In the genomic region with DNA sequence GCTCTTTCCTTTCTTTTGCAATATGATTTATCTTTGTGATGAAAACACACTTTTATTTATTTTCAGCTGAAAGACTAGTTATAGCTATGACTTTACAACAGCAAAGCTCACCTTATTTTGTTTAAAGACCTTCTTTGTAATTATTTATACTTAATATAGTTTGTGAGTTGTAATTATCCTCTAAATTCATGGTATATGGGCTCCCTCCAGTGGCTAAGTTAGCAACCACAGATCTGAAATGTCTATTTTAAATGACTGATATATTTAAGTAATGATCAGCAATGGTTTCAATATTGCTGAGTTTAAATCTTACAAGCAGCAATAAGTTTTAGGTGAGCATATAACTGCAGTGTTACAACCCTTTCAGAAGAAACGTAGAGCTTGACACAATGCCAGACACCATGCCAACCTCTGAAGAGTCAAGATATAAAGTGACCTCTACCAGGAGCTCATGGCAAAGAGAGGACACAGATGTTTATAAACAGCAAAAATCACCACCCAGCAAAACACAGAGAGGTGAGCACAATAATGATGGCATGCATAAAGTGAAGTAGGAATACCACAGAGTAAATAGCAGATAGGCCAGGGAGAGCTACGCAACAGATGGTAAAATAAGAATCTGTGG, we compare ENCODE assay signal across 8 cellular contexts.
DNase-seq lines count a peak whose midpoint lies in the region; ATAC-seq and TF ChIP-seq lines count a peak whose summit lies in the region.

No MANE protein-coding gene starts in this region.

- H3K27ac ChIP-seq in gastroesophageal sphincter (no peak overlapping the region), spleen (no peak overlapping the region)

- H3K4me3 ChIP-seq in gastroesophageal sphincter, result no peak overlapping the region
- no peak overlapping the region for H3K4me3 ChIP-seq in spleen

- intact Hi-C loops in spleen (cut with DNase I; ENCODE audit: low total_unique reads), result loop anchor here (10.0 kb wide), 1 partner anchor 150 kb away; no protein-coding TSS in a partner anchor

- H3K36me3 ChIP-seq in gastroesophageal sphincter (no peaks in the 10 kb centered on the region), spleen (no peaks in the 10 kb centered on the region)

- no peak overlapping the region for H3K27ac Mint-ChIP-seq in HFFc6

- TF ChIP-seq EP300 in gastroesophageal sphincter (IDR thresholded peaks at IDR 0.05), result no peak

- TF ChIP-seq CTCF in HFFc6 (IDR thresholded peaks at IDR 0.05), result peak; percentile 84
- peak; percentile 43 to 69 (median 52) for TF ChIP-seq CTCF in gastroesophageal sphincter (IDR thresholded peaks at IDR 0.05)
- TF ChIP-seq CTCF in spleen (IDR thresholded peaks at IDR 0.05 in 8 of 11, conservative IDR thresholded peaks at IDR 0.05 in 3 of 11), result peak in 8 of 11 experiments; percentile 12 to 60 (median 46)

- H3K9me3 Mint-ChIP-seq in HFFc6, result no peaks in the 10 kb centered on the region

- no peaks in the 10 kb centered on the region for H3K9me3 ChIP-seq in gastroesophageal sphincter
- H3K9me3 ChIP-seq in spleen, result no peaks in the 10 kb centered on the region

- DNase-seq in HFFc6, result peak; percentile 14
- peak; percentile 29 for DNase-seq in SK-N-DZ (ENCODE audit: low spot score)
- no peak for DNase-seq in spleen
- DNase-seq in activated CD4-positive, CD25-positive, alpha-beta regulatory T cell (lab: John Stamatoyannopoulos, UW), result no peak

- peaks cover 18% of the 10 kb centered on the region for H3K4me1 Mint-ChIP-seq in HFFc6 (ENCODE audit: low read depth)

- peaks cover 0 to 23% (median 0%) of the 10 kb centered on the region in 3 donors for H3K4me1 ChIP-seq in gastroesophageal sphincter
- no peaks in the 10 kb centered on the region for H3K4me1 ChIP-seq in spleen

- no peak overlapping the region for H3K4me3 Mint-ChIP-seq in HFFc6

- H3K27me3 Mint-ChIP-seq in HFFc6 (ENCODE audit: insufficient read depth), result no peaks in the 10 kb centered on the region; the same call in 1 of the 2 replicates

- H3K27me3 ChIP-seq in gastroesophageal sphincter, result no peaks in the 10 kb centered on the region
- no peaks in the 10 kb centered on the region for H3K27me3 ChIP-seq in spleen (replicated peaks in 1 of 7)

- TF ChIP-seq POLR2A in gastroesophageal sphincter (IDR thresholded peaks at IDR 0.05) (no peak), spleen (IDR thresholded peaks at IDR 0.05) (no peak)

- no peak for ATAC-seq in gastroesophageal sphincter
- no peak for ATAC-seq in HG03196 (IDR thresholded peaks at IDR 0.05; ENCODE audit: unreplicated experiment)
- no peak for ATAC-seq in GM21825 (IDR thresholded peaks at IDR 0.05; ENCODE audit: unreplicated experiment)
- ATAC-seq in GM19351 (IDR thresholded peaks at IDR 0.05; ENCODE audit: unreplicated experiment), result no peak

- 25 to 47% methylated on average over 1 to 2 of the region's 2 CpGs for WGBS in gastroesophageal sphincter (ENCODE audit: low coverage in 1 of 2), 2 donors
- 53 to 68% (median 61%) methylated on average over 2 of the region's 2 CpGs for WGBS in spleen, 5 donors

- no peaks in the 10 kb centered on the region for H3K36me3 Mint-ChIP-seq in HFFc6 (ENCODE audit: low read depth)

Comparison
In these comparisons a context has a peak if more than half of its experiments do, and no peak if none do; other contexts are left out.
1. DNase-seq: peak in HFFc6 (single experiment) and SK-N-DZ (single experiment); none in spleen (single experiment) and activated CD4-positive, CD25-positive, alpha-beta regulatory T cell (0 of 4).
2. Peak in every context shown above with its lines, with median percentiles within 50 percentile points of each other: CTCF ChIP-seq.